18 cellular contexts compared by ENCODE assay signal in genomic region chr7:136056827-136057226, GRCh38.
"Had no signal": no experiment of that assay in that cellular context is flagged by ENCODE, and none has a peak within 500 bp of the region (broad histone marks: within the 10 kb centered on the region; RNA-seq: fewer than 3 reads in every experiment).

No MANE protein-coding gene starts in this region.

- H3K36me3 ChIP-seq: ascending aorta, breast epithelium, prostate gland, sigmoid colon, upper lobe of left lung had no signal

- DNase-seq: activated CD4-positive, alpha-beta T cell treated with anti-CD3 and anti-CD28 coated beads, Interleukin-2, amount 50 U/mL, for 4 hours; activated naive CD4-positive, alpha-beta T cell treated with anti-CD3 and anti-CD28 coated beads, Interleukin-2, amount 10 ng/mL, durations not matched to agents 7 days and 5 days; dermis blood vessel endothelial cell; foreskin melanocyte; immature natural killer cell; left cardiac atrium; sigmoid colon; spleen; stimulated activated naive CD8-positive, alpha-beta T cell treated with anti-CD3 and anti-CD28 coated beads, Interleukin-15, amount 100 ng/mL, for 72 hours; testis; upper lobe of left lung had no signal

- H3K4me3 Mint-ChIP-seq: activated naive CD4-positive, alpha-beta T cell treated with anti-CD3 and anti-CD28 coated beads, Interleukin-2, amount 10 ng/mL, durations not matched to agents 7 days and 5 days; immature natural killer cell; natural killer cell treated with Interleukin-12 subunit alpha and Interleukin-12 subunit beta and Interleukin-15 and Interleukin-18, amount 100 ng/mL, for 72 hours; stimulated activated naive CD8-positive, alpha-beta T cell treated with anti-CD3 and anti-CD28 coated beads, Interleukin-15, amount 100 ng/mL, for 72 hours; T-helper 1 cell treated with Interleukin-12 subunit alpha and Interleukin-12 subunit beta and Interleukin-4 antibody, amounts not matched to agents 30 μg/mL and 1 μg/mL, for 36 hours had no signal

- H3K9me3 ChIP-seq: ascending aorta, breast epithelium, prostate gland, sigmoid colon, spleen, testis, upper lobe of left lung had no signal

- H3K9me3 Mint-ChIP-seq: activated naive CD4-positive, alpha-beta T cell treated with anti-CD3 and anti-CD28 coated beads, Interleukin-2, amount 10 ng/mL, durations not matched to agents 7 days and 5 days; activated T-helper 2 cell treated with anti-CD3 and anti-CD28 coated beads, Interferon-gamma antibody, Interleukin-2, Interleukin-4, amounts not matched to agents 10 μg/mL and 5 μg/mL and 100 μg/mL, durations not matched to agents 14 hours and 24 hours and 36 hours; immature natural killer cell; natural killer cell treated with Interleukin-12 subunit alpha and Interleukin-12 subunit beta and Interleukin-15 and Interleukin-18, amount 100 ng/mL, for 72 hours; stimulated activated naive CD8-positive, alpha-beta T cell treated with anti-CD3 and anti-CD28 coated beads, Interleukin-15, amount 100 ng/mL, for 72 hours; T-helper 1 cell treated with Interleukin-12 subunit alpha and Interleukin-12 subunit beta and Interleukin-4 antibody, amounts not matched to agents 30 μg/mL and 1 μg/mL, for 36 hours had no signal

- H3K27me3 ChIP-seq: ascending aorta, breast epithelium, sigmoid colon, spleen, testis, upper lobe of left lung had no signal

- H3K27ac ChIP-seq: ascending aorta, breast epithelium, epithelial cell of prostate, prostate gland, sigmoid colon, testis, upper lobe of left lung had no signal

- ATAC-seq: left cardiac atrium; natural killer cell treated with Interleukin-12 subunit alpha and Interleukin-12 subunit beta and Interleukin-15 and Interleukin-18, amount 100 ng/mL, for 72 hours; stimulated activated naive CD8-positive, alpha-beta T cell treated with anti-CD3 and anti-CD28 coated beads, Interleukin-15, amount 100 ng/mL, for 72 hours had no signal

- H3K4me1 Mint-ChIP-seq: activated naive CD4-positive, alpha-beta T cell treated with anti-CD3 and anti-CD28 coated beads, Interleukin-2, amount 10 ng/mL, durations not matched to agents 7 days and 5 days; stimulated activated naive CD8-positive, alpha-beta T cell treated with anti-CD3 and anti-CD28 coated beads, Interleukin-15, amount 100 ng/mL, for 72 hours had no signal

- H3K4me3 ChIP-seq: ascending aorta, breast epithelium, prostate gland, sigmoid colon, spleen, testis, upper lobe of left lung had no signal

- H3K36me3 Mint-ChIP-seq: activated naive CD4-positive, alpha-beta T cell treated with anti-CD3 and anti-CD28 coated beads, Interleukin-2, amount 10 ng/mL, durations not matched to agents 7 days and 5 days; natural killer cell treated with Interleukin-12 subunit alpha and Interleukin-12 subunit beta and Interleukin-15 and Interleukin-18, amount 100 ng/mL, for 72 hours had no signal

- H3K4me1 ChIP-seq: ascending aorta, breast epithelium, prostate gland, spleen, testis had no signal

- H3K27me3 Mint-ChIP-seq: activated naive CD4-positive, alpha-beta T cell treated with anti-CD3 and anti-CD28 coated beads, Interleukin-2, amount 10 ng/mL, durations not matched to agents 7 days and 5 days; natural killer cell treated with Interleukin-12 subunit alpha and Interleukin-12 subunit beta and Interleukin-15 and Interleukin-18, amount 100 ng/mL, for 72 hours; stimulated activated naive CD8-positive, alpha-beta T cell treated with anti-CD3 and anti-CD28 coated beads, Interleukin-15, amount 100 ng/mL, for 72 hours had no signal

- H3K27ac Mint-ChIP-seq: activated naive CD4-positive, alpha-beta T cell treated with anti-CD3 and anti-CD28 coated beads, Interleukin-2, amount 10 ng/mL, durations not matched to agents 7 days and 5 days; activated T-helper 2 cell treated with anti-CD3 and anti-CD28 coated beads, Interferon-gamma antibody, Interleukin-2, Interleukin-4, amounts not matched to agents 10 μg/mL and 5 μg/mL and 100 μg/mL, durations not matched to agents 14 hours and 24 hours and 36 hours; immature natural killer cell; natural killer cell treated with Interleukin-12 subunit alpha and Interleukin-12 subunit beta and Interleukin-15 and Interleukin-18, amount 100 ng/mL, for 72 hours; stimulated activated naive CD8-positive, alpha-beta T cell treated with anti-CD3 and anti-CD28 coated beads, Interleukin-15, amount 100 ng/mL, for 72 hours; T-helper 1 cell treated with Interleukin-12 subunit alpha and Interleukin-12 subunit beta and Interleukin-4 antibody, amounts not matched to agents 30 μg/mL and 1 μg/mL, for 36 hours had no signal
